In the genomic region with DNA sequence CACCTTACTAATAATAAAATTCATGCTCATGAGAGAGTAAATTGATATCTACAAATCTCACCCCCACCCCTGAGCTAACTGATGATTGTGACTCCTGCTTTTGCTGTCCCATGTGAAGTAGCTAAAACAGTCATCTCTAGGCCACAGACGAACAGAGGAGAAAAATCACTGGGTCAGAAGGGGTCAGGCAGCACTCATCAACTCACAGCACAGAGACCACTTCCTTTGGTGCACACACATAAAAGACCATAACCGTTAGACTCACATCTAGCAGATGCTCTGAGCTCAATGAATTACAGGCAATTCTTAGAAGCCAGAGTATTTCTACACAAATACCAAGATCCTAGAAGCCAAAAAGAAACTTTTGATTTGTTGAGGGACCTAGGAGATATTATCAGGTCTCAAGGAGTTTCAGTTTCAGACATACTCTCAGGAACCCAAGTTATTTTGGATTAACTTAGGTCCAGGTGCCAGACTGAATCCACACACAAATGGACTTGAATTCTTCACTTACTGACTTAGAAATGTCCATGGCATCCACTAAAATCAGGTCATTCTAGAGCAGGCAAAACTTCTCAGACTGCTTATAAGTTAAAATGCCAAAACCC, we compare ENCODE assay signal across 10 cellular contexts.
DNase-seq lines count a peak whose midpoint lies in the region; ATAC-seq and TF ChIP-seq lines count a peak whose summit lies in the region.
"Had no signal": no experiment of that assay in that cellular context is flagged by ENCODE, and none has a peak within 500 bp of the region (broad histone marks: within the 10 kb centered on the region; RNA-seq: fewer than 3 reads in every experiment).

No MANE protein-coding gene starts in this region.

- TF ChIP-seq CTCF in right lobe of liver (IDR thresholded peaks at IDR 0.05), result no peak

- H3K27ac Mint-ChIP-seq in central memory CD8-positive, alpha-beta T cell (ENCODE audit: low read depth), result peak overlapping the region; percentile 21

- peaks cover 2% of the 10 kb centered on the region for H3K36me3 Mint-ChIP-seq in central memory CD8-positive, alpha-beta T cell (ENCODE audit: insufficient read depth)

- intact Hi-C loops in right lobe of liver (cut with DNase I) (no loop called here), sciatic nerve (cut with DNase I) (no loop called here)

- no peaks in the 10 kb centered on the region for H3K27me3 ChIP-seq in right lobe of liver

- no peaks in the 10 kb centered on the region for H3K4me1 ChIP-seq in right lobe of liver

- H3K27me3 Mint-ChIP-seq in central memory CD8-positive, alpha-beta T cell, result no peaks in the 10 kb centered on the region

- H3K9me3 Mint-ChIP-seq in central memory CD8-positive, alpha-beta T cell, result no peaks in the 10 kb centered on the region

- no peak for TF ChIP-seq POLR2A in right lobe of liver (IDR thresholded peaks at IDR 0.05)

- H3K4me3 ChIP-seq in right lobe of liver, result no peak overlapping the region

- WGBS in right lobe of liver (ENCODE audit: insufficient coverage, low coverage, low lambda C conversion rate, missing lambda C conversion rate), result 53% methylated on average over 2 of the region's 2 CpGs

- H3K4me1 Mint-ChIP-seq in central memory CD8-positive, alpha-beta T cell, result no peaks in the 10 kb centered on the region

- no peak overlapping the region for H3K4me3 Mint-ChIP-seq in central memory CD8-positive, alpha-beta T cell

- peak; percentile 86 for ATAC-seq in GM18870 (IDR thresholded peaks at IDR 0.05; ENCODE audit: unreplicated experiment)
- peak; percentile 76 for ATAC-seq in GM21619 (IDR thresholded peaks at IDR 0.05; ENCODE audit: unreplicated experiment)
- ATAC-seq in HG03432 (IDR thresholded peaks at IDR 0.05; ENCODE audit: unreplicated experiment), result peak; percentile 90
- peak; percentile 41 for ATAC-seq in central memory CD8-positive, alpha-beta T cell (replicated peaks; ENCODE audit: extremely low read depth, poor library complexity, severe bottlenecking)
- ATAC-seq in right lobe of liver, result no peak
- no peak for ATAC-seq in sciatic nerve

- no peak for DNase-seq in central memory CD8-positive, alpha-beta T cell (ENCODE audit: low spot score in 2 of 2)
- DNase-seq in right lobe of liver (no peak), cortex of kidney (lab: John Stamatoyannopoulos, UW) (no peak), cerebellar nuclear complex (lab: John Stamatoyannopoulos, UW) (no peak), sciatic nerve (ENCODE audit: low spot score) (no peak)
- DNase-seq: posterior cingulate gyrus had no signal

- H3K9me3 ChIP-seq in right lobe of liver, result no peaks in the 10 kb centered on the region

- no peaks in the 10 kb centered on the region for H3K36me3 ChIP-seq in right lobe of liver

- H3K27ac ChIP-seq in right lobe of liver, result no peak overlapping the region
- H3K27ac ChIP-seq: RWPE1 had no signal

Comparison
In these comparisons a context has a peak if more than half of its experiments do, and no peak if none do; other contexts are left out.
1. ATAC-seq: peak in GM18870 (single experiment), GM21619 (single experiment), HG03432 (single experiment) and central memory CD8-positive, alpha-beta T cell (single experiment); none in right lobe of liver (0 of 4) and sciatic nerve (single experiment).